In the genomic region with DNA sequence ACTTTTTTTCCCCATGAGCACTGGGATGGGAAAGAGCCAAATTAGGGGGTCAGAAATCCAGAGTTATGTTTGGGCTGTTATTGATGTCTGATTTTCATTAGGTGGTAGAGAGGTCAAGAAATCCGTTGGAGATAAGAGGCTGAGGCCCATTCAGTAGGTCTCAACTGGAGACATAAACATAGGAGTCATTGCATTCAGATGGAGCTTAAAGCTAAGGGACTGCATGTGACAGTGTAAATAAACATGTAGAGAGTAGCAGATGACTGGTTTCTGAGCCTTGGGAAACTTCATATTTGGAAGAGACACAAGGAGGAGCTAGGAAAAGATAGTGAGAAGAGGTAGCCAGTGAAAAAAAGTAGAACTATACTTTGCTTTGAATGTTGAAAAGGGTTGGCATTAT, we compare ENCODE assay signal across 1 cellular context.
TF ChIP-seq lines count a peak whose summit lies in the region.

No MANE protein-coding gene starts in this region.

TF ChIP-seq in GM12878, 131 proteins besides CTCF, POLR2A, EP300 and RAD21 (continued from another document):
- TF ChIP-seq STAT1 (conservative IDR thresholded peaks at IDR 0.05): no peak
- no peak for TF ChIP-seq KAT2A (conservative IDR thresholded peaks at IDR 0.05; ENCODE audit: control insufficient read depth, low read depth, low read length)
- TF ChIP-seq, protein P1, sequence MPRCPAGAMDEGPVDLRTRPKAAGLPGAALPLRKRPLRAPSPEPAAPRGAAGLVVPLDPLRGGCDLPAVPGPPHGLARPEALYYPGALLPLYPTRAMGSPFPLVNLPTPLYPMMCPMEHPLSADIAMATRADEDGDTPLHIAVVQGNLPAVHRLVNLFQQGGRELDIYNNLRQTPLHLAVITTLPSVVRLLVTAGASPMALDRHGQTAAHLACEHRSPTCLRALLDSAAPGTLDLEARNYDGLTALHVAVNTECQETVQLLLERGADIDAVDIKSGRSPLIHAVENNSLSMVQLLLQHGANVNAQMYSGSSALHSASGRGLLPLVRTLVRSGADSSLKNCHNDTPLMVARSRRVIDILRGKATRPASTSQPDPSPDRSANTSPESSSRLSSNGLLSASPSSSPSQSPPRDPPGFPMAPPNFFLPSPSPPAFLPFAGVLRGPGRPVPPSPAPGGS (IDR thresholded peaks at IDR 0.05; ENCODE audit: borderline replicate concordance, insufficient read depth, low read depth, low read length, poor library complexity, severe bottlenecking): no peak
- no peak for TF ChIP-seq YBX1 (IDR thresholded peaks at IDR 0.05)
TF ChIP-seq in GM12878: peak in this region for 0.
